10 cellular contexts compared by ENCODE assay signal in genomic region chr11:68962527-68963250, GRCh38. TPM values are rescaled to one million over a fixed set of nuclear protein-coding genes. Genes with fewer than 3 reads are reported as not detected.
DNase-seq lines count a peak whose midpoint lies in the region; ATAC-seq and TF ChIP-seq lines count a peak whose summit lies in the region.
"Had no signal": no experiment of that assay in that cellular context is flagged by ENCODE, and none has a peak within 500 bp of the region (broad histone marks: within the 10 kb centered on the region; RNA-seq: fewer than 3 reads in every experiment).

No MANE protein-coding gene starts in this region.

- no peak overlapping the region for H3K9ac ChIP-seq in DND-41 (ENCODE audit: low read depth, low read length)
- H3K9ac ChIP-seq: parathyroid adenoma had no signal

- peak overlapping the region in 2 of 7 donors; percentile 13 to 57 for H3K27ac Mint-ChIP-seq in CD14-positive monocyte

- no peak for ATAC-seq in DND-41 (ENCODE audit: insufficient read depth, low read depth)
- no peak for ATAC-seq in lower lobe of right lung
- no peak for ATAC-seq in GM21576 (IDR thresholded peaks at IDR 0.05; ENCODE audit: unreplicated experiment)
- ATAC-seq in GM19351 (IDR thresholded peaks at IDR 0.05; ENCODE audit: unreplicated experiment): no peak
- ATAC-seq in HG02852 (IDR thresholded peaks at IDR 0.05; ENCODE audit: unreplicated experiment): no peak

- DNase-seq in DND-41: no peak
- peak; percentile 21 for DNase-seq in KBM-7
- peak; percentile 75 for DNase-seq in activated effector memory CD4-positive, alpha-beta T cell treated with anti-CD3 and anti-CD28 coated beads, Interleukin-2, amount 50 U/mL, for 16 hours
- DNase-seq in lower lobe of right lung: peak; percentile 19
- DNase-seq in CD14-positive monocyte (ENCODE audit: low spot score): no peak
- DNase-seq: immature natural killer cell had no signal

- no peaks in the 10 kb centered on the region for H3K27me3 ChIP-seq in DND-41 (ENCODE audit: insufficient read depth, low read length, poor library complexity)
- no peaks in the 10 kb centered on the region for H3K27me3 ChIP-seq in lower lobe of right lung (ENCODE audit: low read depth)

- peaks cover 0 to 7% (median 3%) of the 10 kb centered on the region in 7 donors for H3K9me3 Mint-ChIP-seq in CD14-positive monocyte
- H3K9me3 Mint-ChIP-seq: immature natural killer cell had no signal

- H3K4me3 ChIP-seq in DND-41 (ENCODE audit: low read depth in 1 of 2, low read length in 2 of 2) (no peak overlapping the region), lower lobe of right lung (no peak overlapping the region)

- no peaks in the 10 kb centered on the region for H3K36me3 ChIP-seq in DND-41 (ENCODE audit: insufficient read depth, low read length)
- no peaks in the 10 kb centered on the region for H3K36me3 ChIP-seq in lower lobe of right lung

- TF ChIP-seq CTCF in DND-41 (IDR thresholded peaks at IDR 0.05; ENCODE audit: borderline replicate concordance, extremely low read depth, low read length, poor library complexity, severe bottlenecking) (peak; percentile 15), lower lobe of right lung (IDR thresholded peaks at IDR 0.05) (no peak), CD14-positive monocyte (IDR thresholded peaks at IDR 0.05) (no peak)

- H3K4me1 ChIP-seq in DND-41 (ENCODE audit: insufficient read depth, low read length) (no peaks in the 10 kb centered on the region), lower lobe of right lung (no peaks in the 10 kb centered on the region)
- H3K4me1 ChIP-seq: parathyroid adenoma had no signal

- H3K4me3 Mint-ChIP-seq in CD14-positive monocyte: no peak overlapping the region
- H3K4me3 Mint-ChIP-seq: immature natural killer cell had no signal

- H2AFZ ChIP-seq in DND-41 (ENCODE audit: low read depth, low read length): no peak overlapping the region
- H2AFZ ChIP-seq: parathyroid adenoma had no signal

- no peak overlapping the region for H3K27ac ChIP-seq in DND-41 (ENCODE audit: low read length)
- no peak overlapping the region for H3K27ac ChIP-seq in lower lobe of right lung
- H3K27ac ChIP-seq: parathyroid adenoma had no signal

- in situ Hi-C loops in KBM-7 (cut with MboI; ENCODE audit: low pct_unique_long_range_greater_than_20kb, low sequenced_read_pairs): no loop called here

- no peaks in the 10 kb centered on the region for H3K9me3 ChIP-seq in DND-41 (ENCODE audit: insufficient read depth, low read length, severe bottlenecking)
- H3K9me3 ChIP-seq in lower lobe of right lung: no peaks in the 10 kb centered on the region

- no peaks in the 10 kb centered on the region for H4K20me1 ChIP-seq in DND-41 (ENCODE audit: insufficient read depth, low read length)

- intact Hi-C loops in lower lobe of right lung (cut with DNase I) (no loop called here), CD14-positive monocyte (cut with micrococcal nuclease) (no loop called here)

- H3K4me1 Mint-ChIP-seq in CD14-positive monocyte: peaks cover 7% of the 10 kb centered on the region

- H3K27me3 Mint-ChIP-seq in CD14-positive monocyte (ENCODE audit: low read depth in 3 of 3): peaks cover 2 to 8% (median 4%) of the 10 kb centered on the region in 3 donors

- H3K79me2 ChIP-seq in DND-41 (ENCODE audit: insufficient read depth, low read length): no peaks in the 10 kb centered on the region
- H3K79me2 ChIP-seq: parathyroid adenoma had no signal

- no peaks in the 10 kb centered on the region for H3K36me3 Mint-ChIP-seq in CD14-positive monocyte
- H3K36me3 Mint-ChIP-seq: immature natural killer cell had no signal

- no peak overlapping the region for H3K4me2 ChIP-seq in DND-41 (ENCODE audit: insufficient read depth, low read length)

RNA-seq across cellular contexts. Expression of gene MRGPRD, which starts 18.1 kb away (rescaled TPM):
- total RNA-seq in lower lobe of right lung: not detected
- polyA plus RNA-seq in CD14-positive monocyte: not detected
- polyA plus RNA-seq: immature natural killer cell had no signal

RNA-seq across cellular contexts. Expression of gene MRGPRF, which starts 50.4 kb away (rescaled TPM):
- 11.5 TPM for total RNA-seq in lower lobe of right lung
- under 1 TPM in 1 of 2 donors, not detected in 1; 0.22 TPM for polyA plus RNA-seq in CD14-positive monocyte
- polyA plus RNA-seq: immature natural killer cell had no signal

RNA-seq across cellular contexts. Expression of gene IGHMBP2, which starts 59.0 kb away (rescaled TPM):
- 18.8 TPM for total RNA-seq in lower lobe of right lung
- 1 to 10 TPM; 3.9 to 6.0 TPM for polyA plus RNA-seq in CD14-positive monocyte

RNA-seq across cellular contexts. Expression of gene MRPL21, which starts 59.1 kb away (rescaled TPM):
- total RNA-seq in lower lobe of right lung: 32.9 TPM
- 100 to 1,000 TPM; 104 to 138 TPM for polyA plus RNA-seq in CD14-positive monocyte

Comparison
In these comparisons a context has a peak if more than half of its experiments do, and no peak if none do; other contexts are left out.
1. DNase-seq: peak in KBM-7 (single experiment), activated effector memory CD4-positive, alpha-beta T cell treated with anti-CD3 and anti-CD28 coated beads, Interleukin-2, amount 50 U/mL, for 16 hours (single experiment) and lower lobe of right lung (single experiment); none in DND-41 (single experiment) and CD14-positive monocyte (single experiment).